1 cellular context compared by ENCODE assay signal in the genomic region with DNA sequence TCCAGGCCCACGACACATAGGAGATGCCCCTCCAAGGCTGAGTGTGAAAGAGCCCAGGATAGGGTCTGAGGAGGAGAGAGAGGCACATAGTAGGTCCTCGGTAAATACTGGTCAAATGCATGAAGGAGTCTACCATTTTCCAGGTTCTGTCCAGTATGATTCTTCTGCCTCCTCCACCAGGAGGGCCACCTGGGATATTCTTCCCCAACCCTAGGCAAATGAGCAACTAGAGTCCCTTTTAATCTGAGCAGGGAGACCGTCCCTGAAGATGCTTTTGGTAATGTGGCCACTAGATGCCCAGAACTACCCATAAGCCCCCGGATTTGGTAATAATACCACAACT.
TF ChIP-seq lines count a peak whose summit lies in the region.

No MANE protein-coding gene starts in this region.

TF ChIP-seq in H1, 55 proteins besides CTCF, POLR2A, EP300 and RAD21 (continued from another document):
- no peak for TF ChIP-seq BRCA1 (IDR thresholded peaks at IDR 0.05; ENCODE audit: low read depth, low read length)
- TF ChIP-seq KDM4A (IDR thresholded peaks at IDR 0.05; ENCODE audit: low read depth, low read length, severe bottlenecking) = no peak
- no peak for TF ChIP-seq ASH2L (IDR thresholded peaks at IDR 0.05; ENCODE audit: low read length)
- no peak for TF ChIP-seq SIRT6 (IDR thresholded peaks at IDR 0.05; ENCODE audit: low read length)
- TF ChIP-seq YY1 (IDR thresholded peaks at IDR 0.05; ENCODE audit: low read depth, low read length) = no peak
- no peak for TF ChIP-seq EZH2 (IDR thresholded peaks at IDR 0.05; ENCODE audit: low read depth, low read length, severe bottlenecking)
- no peak for TF ChIP-seq MAFK (IDR thresholded peaks at IDR 0.05; ENCODE audit: low read depth, low read length)
